10 cellular contexts compared by ENCODE assay signal in the genomic region with DNA sequence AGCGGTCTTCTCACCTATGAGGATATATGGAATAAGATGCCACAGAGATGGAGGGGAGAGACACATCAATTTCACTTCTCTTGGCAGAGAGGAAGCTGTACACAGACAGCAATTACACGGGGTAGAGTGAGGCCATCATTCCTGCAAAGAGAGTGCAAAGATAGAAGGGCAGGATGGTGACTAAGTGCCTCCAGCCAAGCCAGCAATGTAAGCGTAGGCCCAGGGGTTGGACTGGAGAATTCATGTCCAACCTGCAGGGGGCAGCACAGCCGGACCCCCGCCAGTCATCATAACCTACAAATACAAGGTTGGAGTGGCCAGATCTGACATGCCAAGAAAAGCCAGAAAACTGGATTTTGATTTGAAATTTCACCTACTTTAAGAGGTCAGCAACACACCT. TPM values are rescaled to one million over a fixed set of nuclear protein-coding genes. Genes with fewer than 3 reads are reported as not detected.
DNase-seq lines count a peak whose midpoint lies in the region; FAIRE-seq and TF ChIP-seq lines count a peak whose summit lies in the region.
"Had no signal": no experiment of that assay in that cellular context is flagged by ENCODE, and none has a peak within 500 bp of the region (broad histone marks: within the 10 kb centered on the region; RNA-seq: fewer than 3 reads in every experiment).

No MANE protein-coding gene starts in this region.

- TF ChIP-seq CTCF in bronchial epithelial cell (IDR thresholded peaks at IDR 0.05; ENCODE audit: insufficient read depth, low read length, severe bottlenecking) (peak; percentile 16), ovary (IDR thresholded peaks at IDR 0.05) (no peak)

- no peak overlapping the region for H3K27ac ChIP-seq in ovary
- H3K27ac ChIP-seq: right atrium auricular region had no signal

- FAIRE-seq in bronchial epithelial cell (lab: Jason Lieb, UNC), result no peak

- H3K4me3 ChIP-seq in bronchial epithelial cell (ENCODE audit: low read depth, low read length) (no peak overlapping the region), ovary (no peak overlapping the region)
- H3K4me3 ChIP-seq: right atrium auricular region had no signal

- intact Hi-C loops in ovary (cut with DNase I), result no loop called here

- H3K27me3 ChIP-seq in bronchial epithelial cell (ENCODE audit: control insufficient read depth, insufficient read depth, low read length), result no peaks in the 10 kb centered on the region
- H3K27me3 ChIP-seq in ovary, result no peaks in the 10 kb centered on the region
- H3K27me3 ChIP-seq: right atrium auricular region had no signal

- H3K4me1 ChIP-seq in ovary (ENCODE audit: insufficient read depth), result no peaks in the 10 kb centered on the region
- H3K4me1 ChIP-seq: right atrium auricular region had no signal

- DNase-seq in NCI-H748 (lab: John Stamatoyannopoulos, UW; ENCODE audit: unreplicated experiment), result peak; percentile 14
- DNase-seq in NCI-H748 treated with DMSO at 0.1 percent for 48 hours (lab: John Stamatoyannopoulos, UW), result no peak
- DNase-seq in LoVo (ENCODE audit: low spot score), result peak; percentile 4
- peak; percentile 4 for DNase-seq in bronchial epithelial cell (ENCODE audit: low read depth)
- DNase-seq in stimulated activated CD4-positive, alpha-beta T cell treated with anti-CD3 and anti-CD28 coated beads, Interleukin-15, amount 100 ng/mL, for 24 hours, result peak; percentile 27
- no peak for DNase-seq in cerebellum (ENCODE audit: low spot score)
- no peak for DNase-seq in amniotic stem cell (lab: John Stamatoyannopoulos, UW)
- no peak for DNase-seq in ovary

- H3K9me3 ChIP-seq in ovary, result no peaks in the 10 kb centered on the region
- H3K9me3 ChIP-seq: right atrium auricular region had no signal

- 48 to 50% (median 49%) methylated on average over 5 of the region's 5 CpGs for WGBS in ovary, 3 donors

- TF ChIP-seq EP300 in ovary (IDR thresholded peaks at IDR 0.05), result no peak

- H3K36me3 ChIP-seq in bronchial epithelial cell (ENCODE audit: control insufficient read depth, insufficient read depth, low read length) (no peaks in the 10 kb centered on the region), ovary (no peaks in the 10 kb centered on the region)
- H3K36me3 ChIP-seq: right atrium auricular region had no signal

- no peak for TF ChIP-seq POLR2A in ovary (IDR thresholded peaks at IDR 0.05)

RNA-seq across cellular contexts. Expression of a gene that starts 56.3 kb away (rescaled TPM):
- total RNA-seq in bronchial epithelial cell, result not detected in 2 replicates
- total RNA-seq in cerebellum, result 55.1 TPM
- 1 to 10 TPM; 1.8 to 9.6 (median 4.0) TPM for total RNA-seq in ovary
- 10 to 100 TPM in 1 of 2 donors, 1 to 10 TPM in 1; 9.4 to 31.9 TPM for polyA plus RNA-seq in ovary
- polyA plus RNA-seq: AG04450 had no signal

Comparison
In these comparisons a context has a peak if more than half of its experiments do, and no peak if none do; other contexts are left out.
1. DNase-seq: peak in NCI-H748 (single experiment), LoVo (single experiment), bronchial epithelial cell (single experiment) and stimulated activated CD4-positive, alpha-beta T cell treated with anti-CD3 and anti-CD28 coated beads, Interleukin-15, amount 100 ng/mL, for 24 hours (single experiment); none in NCI-H748 treated with DMSO at 0.1 percent for 48 hours (single experiment), cerebellum (single experiment), amniotic stem cell (single experiment) and ovary (0 of 5).